In the genomic region with DNA sequence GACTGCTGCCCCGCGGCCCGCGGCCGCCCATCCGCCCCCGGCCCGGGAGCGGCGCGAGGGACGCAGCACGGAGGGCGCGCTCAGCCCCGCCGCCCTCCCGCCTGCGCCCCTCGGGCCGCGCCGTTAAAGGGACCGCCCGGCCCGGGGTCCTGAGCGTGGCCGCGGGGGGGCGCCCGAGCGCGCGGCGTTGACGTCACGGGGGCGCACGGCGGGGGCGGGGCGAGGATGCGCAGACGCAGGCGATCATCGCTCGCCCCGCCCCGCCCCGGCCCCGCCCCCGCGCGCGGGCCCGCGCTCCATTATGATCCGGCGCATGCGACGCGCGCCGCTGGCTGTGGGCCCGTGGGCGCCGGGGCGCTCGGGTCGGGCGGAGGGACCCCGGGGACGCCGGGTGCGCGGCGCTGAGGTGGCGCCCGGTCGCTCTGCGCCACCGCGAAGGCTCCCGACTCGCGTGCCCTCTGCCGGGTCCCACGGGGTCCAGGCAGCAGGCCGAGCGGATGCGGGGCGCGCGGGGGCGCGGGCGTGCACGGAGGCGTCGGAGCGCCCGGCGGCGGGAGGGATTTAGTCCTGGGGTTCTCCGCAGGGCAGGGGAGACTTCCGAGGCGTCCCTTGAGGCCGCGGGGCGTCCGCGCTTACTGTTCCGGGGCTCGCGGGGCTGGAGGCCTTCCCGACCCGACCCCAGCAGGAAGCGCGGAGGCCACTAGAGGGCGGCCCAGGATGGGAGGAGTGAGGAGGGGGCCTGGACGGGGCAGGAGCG, we compare ENCODE assay signal across 8 cellular contexts. TPM values are rescaled to one million over a fixed set of nuclear protein-coding genes. Genes with fewer than 3 reads are reported as not detected.
A peak's percentile ranks its signal among the peaks of the same experiment; 100 is the strongest.
DNase-seq lines count a peak whose midpoint lies in the region; ATAC-seq and TF ChIP-seq lines count a peak whose summit lies in the region.

A gene (minus strand): TSS at position 163 of the 757 bp plus-strand sequence. CDS start 353 bp downstream, outside the sequence.

- H3K4me1 ChIP-seq in adipocyte (ENCODE audit: control insufficient read depth, insufficient read depth, low read length), result peaks cover 52% of the 10 kb centered on the region
- peaks cover 2% of the 10 kb centered on the region for H3K4me1 ChIP-seq in urinary bladder (ENCODE audit: insufficient read depth)

- H3K4me3 ChIP-seq in adipocyte (ENCODE audit: low read length) (peak within 1 kb of the TSS; percentile 89), urinary bladder (ENCODE audit: low read depth, low read length) (peak within 1 kb of the TSS; percentile 86)

- no peaks in the 10 kb centered on the region for H3K9me3 ChIP-seq in adipocyte (ENCODE audit: control insufficient read depth, low read length)

- TF ChIP-seq CTCF in C4-2B (conservative IDR thresholded peaks at IDR 0.05), result peak; percentile 77

- under 1% methylated on average over 120 of the region's 122 CpGs for WGBS in urinary bladder

- intact Hi-C loops in cardiac septum (cut with DNase I) (loop anchor here (2.0 kb wide), 2 partner anchors 25 to 41 kb away; a partner anchor contains a TSS), posterior vena cava (cut with DNase I) (loop anchor here in 1 of 2 donors (5.0 kb wide), 1 partner anchor 37 kb away; no protein-coding TSS in a partner anchor)

- peak; percentile 81 for DNase-seq in adipocyte (ENCODE audit: low read depth)
- DNase-seq in cardiac septum (ENCODE audit: low spot score), result no peak
- DNase-seq in posterior vena cava (ENCODE audit: low spot score), result no peak

- H3K27me3 ChIP-seq in adipocyte (replicated peaks; ENCODE audit: control insufficient read depth, insufficient read depth, low read length), result no peaks in the 10 kb centered on the region

- H3K9ac ChIP-seq in adipocyte (ENCODE audit: low read length), result peak within 1 kb of the TSS; percentile 89

- ATAC-seq in HG03520 (IDR thresholded peaks at IDR 0.05; ENCODE audit: unreplicated experiment) (peak; percentile 63), SK-N-SH treated with all-trans-retinoic acid at 6 μM for 48 hours (peak; percentile 37)

- peaks cover 22% of the 10 kb centered on the region for H3K36me3 ChIP-seq in adipocyte (ENCODE audit: control insufficient read depth, insufficient read depth, low read length, severe bottlenecking)
- no peaks in the 10 kb centered on the region for H3K36me3 ChIP-seq in urinary bladder (ENCODE audit: insufficient read depth)

- TF ChIP-seq POLR2A in GM19099 (IDR thresholded peaks at IDR 0.05; ENCODE audit: extremely low read depth, insufficient read length, low read depth), result peak; percentile 86

- H3K27ac ChIP-seq in C4-2B (peak within 1 kb of the TSS; percentile 99), urinary bladder (ENCODE audit: low read depth) (peak within 1 kb of the TSS; percentile 86)

TF ChIP-seq in SK-N-SH treated with all-trans-retinoic acid at 6 μM for 48 hours, 23 proteins besides CTCF, POLR2A, EP300 and RAD21:
- no peak for TF ChIP-seq TOX (CRISPR knock-in tag; IDR thresholded peaks at IDR 0.05; ENCODE audit: borderline replicate concordance)
- no peak for TF ChIP-seq ZFP3 (CRISPR knock-in tag; IDR thresholded peaks at IDR 0.05)
- no peak for TF ChIP-seq TCF4 (CRISPR knock-in tag; IDR thresholded peaks at IDR 0.05; ENCODE audit: borderline replicate concordance)
- TF ChIP-seq ZC3H10 (CRISPR knock-in tag; IDR thresholded peaks at IDR 0.05), result no peak
- TF ChIP-seq RARB (CRISPR knock-in tag; IDR thresholded peaks at IDR 0.05), result no peak
- TF ChIP-seq, protein P1, sequence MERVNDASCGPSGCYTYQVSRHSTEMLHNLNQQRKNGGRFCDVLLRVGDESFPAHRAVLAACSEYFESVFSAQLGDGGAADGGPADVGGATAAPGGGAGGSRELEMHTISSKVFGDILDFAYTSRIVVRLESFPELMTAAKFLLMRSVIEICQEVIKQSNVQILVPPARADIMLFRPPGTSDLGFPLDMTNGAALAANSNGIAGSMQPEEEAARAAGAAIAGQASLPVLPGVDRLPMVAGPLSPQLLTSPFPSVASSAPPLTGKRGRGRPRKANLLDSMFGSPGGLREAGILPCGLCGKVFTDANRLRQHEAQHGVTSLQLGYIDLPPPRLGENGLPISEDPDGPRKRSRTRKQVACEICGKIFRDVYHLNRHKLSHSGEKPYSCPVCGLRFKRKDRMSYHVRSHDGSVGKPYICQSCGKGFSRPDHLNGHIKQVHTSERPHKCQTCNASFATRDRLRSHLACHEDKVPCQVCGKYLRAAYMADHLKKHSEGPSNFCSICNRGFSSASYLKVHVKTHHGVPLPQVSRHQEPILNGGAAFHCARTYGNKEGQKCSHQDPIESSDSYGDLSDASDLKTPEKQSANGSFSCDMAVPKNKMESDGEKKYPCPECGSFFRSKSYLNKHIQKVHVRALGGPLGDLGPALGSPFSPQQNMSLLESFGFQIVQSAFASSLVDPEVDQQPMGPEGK (CRISPR knock-in tag; IDR thresholded peaks at IDR 0.05; ENCODE audit: borderline replicate concordance), result no peak
- TF ChIP-seq, protein P2, sequence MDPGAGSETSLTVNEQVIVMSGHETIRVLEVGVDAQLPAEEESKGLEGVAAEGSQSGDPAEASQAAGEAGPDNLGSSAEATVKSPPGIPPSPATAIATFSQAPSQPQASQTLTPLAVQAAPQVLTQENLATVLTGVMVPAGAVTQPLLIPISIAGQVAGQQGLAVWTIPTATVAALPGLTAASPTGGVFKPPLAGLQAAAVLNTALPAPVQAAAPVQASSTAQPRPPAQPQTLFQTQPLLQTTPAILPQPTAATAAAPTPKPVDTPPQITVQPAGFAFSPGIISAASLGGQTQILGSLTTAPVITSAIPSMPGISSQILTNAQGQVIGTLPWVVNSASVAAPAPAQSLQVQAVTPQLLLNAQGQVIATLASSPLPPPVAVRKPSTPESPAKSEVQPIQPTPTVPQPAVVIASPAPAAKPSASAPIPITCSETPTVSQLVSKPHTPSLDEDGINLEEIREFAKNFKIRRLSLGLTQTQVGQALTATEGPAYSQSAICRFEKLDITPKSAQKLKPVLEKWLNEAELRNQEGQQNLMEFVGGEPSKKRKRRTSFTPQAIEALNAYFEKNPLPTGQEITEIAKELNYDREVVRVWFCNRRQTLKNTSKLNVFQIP (CRISPR knock-in tag; IDR thresholded peaks at IDR 0.05; ENCODE audit: borderline replicate concordance, low read depth), result no peak
- no peak for TF ChIP-seq BACH2 (CRISPR knock-in tag; IDR thresholded peaks at IDR 0.05; ENCODE audit: borderline replicate concordance)
- no peak for TF ChIP-seq ARNTL (CRISPR knock-in tag; IDR thresholded peaks at IDR 0.05; ENCODE audit: borderline replicate concordance, low read depth)
- no peak for TF ChIP-seq GLIS3 (CRISPR knock-in tag; IDR thresholded peaks at IDR 0.05)
- no peak for TF ChIP-seq CSDC2 (CRISPR knock-in tag; IDR thresholded peaks at IDR 0.05)
- no peak for TF ChIP-seq ZNF70 (CRISPR knock-in tag; IDR thresholded peaks at IDR 0.05)
- TF ChIP-seq, protein P3, sequence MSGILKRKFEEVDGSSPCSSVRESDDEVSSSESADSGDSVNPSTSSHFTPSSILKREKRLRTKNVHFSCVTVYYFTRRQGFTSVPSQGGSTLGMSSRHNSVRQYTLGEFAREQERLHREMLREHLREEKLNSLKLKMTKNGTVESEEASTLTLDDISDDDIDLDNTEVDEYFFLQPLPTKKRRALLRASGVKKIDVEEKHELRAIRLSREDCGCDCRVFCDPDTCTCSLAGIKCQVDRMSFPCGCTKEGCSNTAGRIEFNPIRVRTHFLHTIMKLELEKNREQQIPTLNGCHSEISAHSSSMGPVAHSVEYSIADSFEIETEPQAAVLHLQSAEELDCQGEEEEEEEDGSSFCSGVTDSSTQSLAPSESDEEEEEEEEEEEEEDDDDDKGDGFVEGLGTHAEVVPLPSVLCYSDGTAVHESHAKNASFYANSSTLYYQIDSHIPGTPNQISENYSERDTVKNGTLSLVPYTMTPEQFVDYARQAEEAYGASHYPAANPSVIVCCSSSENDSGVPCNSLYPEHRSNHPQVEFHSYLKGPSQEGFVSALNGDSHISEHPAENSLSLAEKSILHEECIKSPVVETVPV (CRISPR knock-in tag; IDR thresholded peaks at IDR 0.05), result no peak
- no peak for TF ChIP-seq ZNF8 (CRISPR knock-in tag; IDR thresholded peaks at IDR 0.05)
- TF ChIP-seq PPARA (CRISPR knock-in tag; IDR thresholded peaks at IDR 0.05; ENCODE audit: borderline replicate concordance), result no peak
- no peak for TF ChIP-seq SNAI2 (CRISPR knock-in tag; IDR thresholded peaks at IDR 0.05)
- TF ChIP-seq ESRRG (CRISPR knock-in tag; IDR thresholded peaks at IDR 0.05), result no peak
- no peak for TF ChIP-seq OSR1 (CRISPR knock-in tag; IDR thresholded peaks at IDR 0.05)
- no peak for TF ChIP-seq ZFP30 (CRISPR knock-in tag; IDR thresholded peaks at IDR 0.05)
- TF ChIP-seq, protein P4, sequence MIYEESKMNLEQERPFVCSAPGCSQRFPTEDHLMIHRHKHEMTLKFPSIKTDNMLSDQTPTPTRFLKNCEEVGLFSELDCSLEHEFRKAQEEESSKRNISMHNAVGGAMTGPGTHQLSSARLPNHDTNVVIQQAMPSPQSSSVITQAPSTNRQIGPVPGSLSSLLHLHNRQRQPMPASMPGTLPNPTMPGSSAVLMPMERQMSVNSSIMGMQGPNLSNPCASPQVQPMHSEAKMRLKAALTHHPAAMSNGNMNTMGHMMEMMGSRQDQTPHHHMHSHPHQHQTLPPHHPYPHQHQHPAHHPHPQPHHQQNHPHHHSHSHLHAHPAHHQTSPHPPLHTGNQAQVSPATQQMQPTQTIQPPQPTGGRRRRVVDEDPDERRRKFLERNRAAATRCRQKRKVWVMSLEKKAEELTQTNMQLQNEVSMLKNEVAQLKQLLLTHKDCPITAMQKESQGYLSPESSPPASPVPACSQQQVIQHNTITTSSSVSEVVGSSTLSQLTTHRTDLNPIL (CRISPR knock-in tag; IDR thresholded peaks at IDR 0.05; ENCODE audit: low read depth), result no peak

RNA-seq across cellular contexts. Expression of the gene that starts here (rescaled TPM):
- total RNA-seq in cardiac septum (96.2 TPM), posterior vena cava (10 to 100 TPM; 45.9 to 61.9 TPM), urinary bladder (26.4 TPM)
- polyA plus RNA-seq in urinary bladder, result 69.0 TPM
